In the genomic region with DNA sequence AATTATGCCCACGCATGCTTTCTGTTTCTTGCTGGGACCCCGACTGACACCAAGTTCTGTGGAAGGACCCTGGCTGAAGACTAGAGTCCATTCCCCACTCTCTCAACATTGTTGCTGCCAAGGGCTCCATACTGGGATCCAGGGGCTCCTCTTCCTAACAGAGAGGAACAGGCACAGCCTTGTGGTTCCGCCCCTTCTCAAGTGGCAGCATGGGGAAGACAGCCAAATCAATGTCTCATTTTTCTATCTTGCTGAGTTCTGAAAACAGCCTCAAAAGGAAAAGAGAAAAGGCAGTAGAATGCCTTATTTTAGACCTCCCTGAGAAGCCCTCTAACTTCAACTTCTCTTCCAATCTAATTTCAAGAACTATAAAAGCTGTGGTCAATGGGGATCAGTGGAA, we compare ENCODE assay signal across 24 cellular contexts. TPM values are rescaled to one million over a fixed set of nuclear protein-coding genes. Genes with fewer than 3 reads are reported as not detected.
DNase-seq lines count a peak whose midpoint lies in the region; ATAC-seq and TF ChIP-seq lines count a peak whose summit lies in the region.
"Had no signal": no experiment of that assay in that cellular context is flagged by ENCODE, and none has a peak within 500 bp of the region (broad histone marks: within the 10 kb centered on the region; RNA-seq: fewer than 3 reads in every experiment).

No MANE protein-coding gene starts in this region.

- H3K27me3 ChIP-seq in skeletal muscle satellite cell (ENCODE audit: control insufficient read depth, insufficient read depth, low read length): no peaks in the 10 kb centered on the region
- H3K27me3 ChIP-seq: BLaER1 treated with 17β-estradiol and CSF1 and Interleukin-3, amounts not matched to agents 10 nM and 100 nM; upper lobe of right lung had no signal

- no peak overlapping the region for H3K4me3 Mint-ChIP-seq in glutamatergic neuron (ENCODE audit: unreplicated experiment)
- H3K4me3 Mint-ChIP-seq: activated CD4-positive, alpha-beta T cell treated with anti-CD3 and anti-CD28 coated beads, Interleukin-2, amount 10 ng/mL, durations not matched to agents 7 days and 5 days; central memory CD8-positive, alpha-beta T cell; effector memory CD8-positive, alpha-beta T cell; immature natural killer cell; stimulated activated naive CD8-positive, alpha-beta T cell treated with anti-CD3 and anti-CD28 coated beads, Interleukin-15, Interleukin-2, amounts not matched to agents 100 ng/mL and 50 ng/mL, for 24 hours; T-cell had no signal

- ATAC-seq in SK-N-SH treated with all-trans-retinoic acid at 6 μM for 48 hours: peak; percentile 76
- ATAC-seq in HG03135 (IDR thresholded peaks at IDR 0.05; ENCODE audit: unreplicated experiment): no peak
- ATAC-seq: effector memory CD8-positive, alpha-beta T cell; Right ventricle myocardium inferior; sciatic nerve; T-cell had no signal

- peaks cover 36% of the 10 kb centered on the region for H3K4me1 ChIP-seq in skeletal muscle satellite cell (ENCODE audit: control insufficient read depth, insufficient read depth, low read length)
- H3K4me1 ChIP-seq: BLaER1 treated with 17β-estradiol and CSF1 and Interleukin-3, amounts not matched to agents 10 nM and 100 nM had no signal

- H3K9me3 ChIP-seq in skeletal muscle satellite cell (replicated peaks; ENCODE audit: low read length): no peaks in the 10 kb centered on the region
- H3K9me3 ChIP-seq: BLaER1 treated with 17β-estradiol and CSF1 and Interleukin-3, amounts not matched to agents 10 nM and 100 nM; upper lobe of right lung had no signal

- DNase-seq in NCI-H2107 treated with DMSO at 0.1 percent for 48 hours (lab: John Stamatoyannopoulos, UW; ENCODE audit: unreplicated experiment) (peak; percentile 5), NCI-H2107 (lab: John Stamatoyannopoulos, UW) (no peak), fibroblast of mammary gland (ENCODE audit: low read depth) (peak; percentile 19), glutamatergic neuron (no peak), GM19238 (ENCODE audit: insufficient read length, low spot score) (no peak)
- DNase-seq: activated CD4-positive, alpha-beta T cell treated with anti-CD3 and anti-CD28 coated beads, Interleukin-2, amount 10 ng/mL, durations not matched to agents 7 days and 5 days; activated effector memory CD4-positive, alpha-beta T cell treated with anti-CD3 and anti-CD28 coated beads, Interleukin-2, amount 50 U/mL, for 16 hours; amygdala; effector memory CD8-positive, alpha-beta T cell; immature natural killer cell; NCI-H146; NCI-H510A treated with DMSO at 0.1 percent for 48 hours; occipital lobe; stimulated activated CD4-positive, alpha-beta T cell treated with anti-CD3 and anti-CD28 coated beads, Interleukin-2, amount 100 ng/mL, for 24 hours; T-cell; upper lobe of right lung had no signal

- H3K36me3 Mint-ChIP-seq in glutamatergic neuron (ENCODE audit: unreplicated experiment): peaks cover 4% of the 10 kb centered on the region
- H3K36me3 Mint-ChIP-seq: immature natural killer cell, T-cell had no signal

- TF ChIP-seq CTCF in fibroblast of mammary gland (conservative IDR thresholded peaks at IDR 0.05; ENCODE audit: control insufficient read depth, insufficient read depth, low read depth, low read length): no peak
- TF ChIP-seq CTCF in glutamatergic neuron (IDR thresholded peaks at IDR 0.05; ENCODE audit: partially characterized antibody, unreplicated experiment): no peak

- no peak overlapping the region for H3K27ac Mint-ChIP-seq in glutamatergic neuron (ENCODE audit: unreplicated experiment)
- H3K27ac Mint-ChIP-seq: activated CD4-positive, alpha-beta T cell treated with anti-CD3 and anti-CD28 coated beads, Interleukin-2, amount 10 ng/mL, durations not matched to agents 7 days and 5 days; effector memory CD8-positive, alpha-beta T cell; immature natural killer cell; stimulated activated naive CD8-positive, alpha-beta T cell treated with anti-CD3 and anti-CD28 coated beads, Interleukin-15, Interleukin-2, amounts not matched to agents 100 ng/mL and 50 ng/mL, for 24 hours; T-cell had no signal

- no peaks in the 10 kb centered on the region for H3K4me1 Mint-ChIP-seq in glutamatergic neuron (ENCODE audit: low read depth, unreplicated experiment)
- H3K4me1 Mint-ChIP-seq: activated CD4-positive, alpha-beta T cell treated with anti-CD3 and anti-CD28 coated beads, Interleukin-2, amount 10 ng/mL, durations not matched to agents 7 days and 5 days; central memory CD8-positive, alpha-beta T cell; immature natural killer cell; T-cell had no signal

- H3K36me3 ChIP-seq in skeletal muscle satellite cell (ENCODE audit: insufficient read depth, low read length): no peaks in the 10 kb centered on the region
- H3K36me3 ChIP-seq: BLaER1 treated with 17β-estradiol and CSF1 and Interleukin-3, amounts not matched to agents 10 nM and 100 nM; upper lobe of right lung had no signal

- H3K4me3 ChIP-seq in fibroblast of mammary gland (ENCODE audit: control insufficient read depth, low read depth, low read length) (no peak overlapping the region), skeletal muscle satellite cell (ENCODE audit: low read length) (no peak overlapping the region)
- H3K4me3 ChIP-seq: BLaER1 treated with 17β-estradiol and CSF1 and Interleukin-3, amounts not matched to agents 10 nM and 100 nM; upper lobe of right lung had no signal

- peaks cover 1% of the 10 kb centered on the region for H3K27me3 Mint-ChIP-seq in glutamatergic neuron (ENCODE audit: unreplicated experiment)

- H3K4me2 ChIP-seq in skeletal muscle satellite cell (ENCODE audit: low read length): peak overlapping the region; percentile 47
- H3K4me2 ChIP-seq: BLaER1 treated with 17β-estradiol and CSF1 and Interleukin-3, amounts not matched to agents 10 nM and 100 nM had no signal

- peak overlapping the region; percentile 28 for H3K9ac ChIP-seq in skeletal muscle satellite cell (ENCODE audit: low read depth, low read length)
- H3K9ac ChIP-seq: BLaER1 treated with 17β-estradiol and CSF1 and Interleukin-3, amounts not matched to agents 10 nM and 100 nM had no signal

- no peaks in the 10 kb centered on the region for H3K9me3 Mint-ChIP-seq in glutamatergic neuron (ENCODE audit: unreplicated experiment)
- H3K9me3 Mint-ChIP-seq: activated CD4-positive, alpha-beta T cell treated with anti-CD3 and anti-CD28 coated beads, Interleukin-2, amount 10 ng/mL, durations not matched to agents 7 days and 5 days; central memory CD8-positive, alpha-beta T cell; effector memory CD8-positive, alpha-beta T cell; immature natural killer cell; stimulated activated naive CD8-positive, alpha-beta T cell treated with anti-CD3 and anti-CD28 coated beads, Interleukin-15, Interleukin-2, amounts not matched to agents 100 ng/mL and 50 ng/mL, for 24 hours; T-cell had no signal

TF ChIP-seq in SK-N-SH treated with all-trans-retinoic acid at 6 μM for 48 hours, 23 proteins besides CTCF, POLR2A, EP300 and RAD21:
- TF ChIP-seq, protein P1, sequence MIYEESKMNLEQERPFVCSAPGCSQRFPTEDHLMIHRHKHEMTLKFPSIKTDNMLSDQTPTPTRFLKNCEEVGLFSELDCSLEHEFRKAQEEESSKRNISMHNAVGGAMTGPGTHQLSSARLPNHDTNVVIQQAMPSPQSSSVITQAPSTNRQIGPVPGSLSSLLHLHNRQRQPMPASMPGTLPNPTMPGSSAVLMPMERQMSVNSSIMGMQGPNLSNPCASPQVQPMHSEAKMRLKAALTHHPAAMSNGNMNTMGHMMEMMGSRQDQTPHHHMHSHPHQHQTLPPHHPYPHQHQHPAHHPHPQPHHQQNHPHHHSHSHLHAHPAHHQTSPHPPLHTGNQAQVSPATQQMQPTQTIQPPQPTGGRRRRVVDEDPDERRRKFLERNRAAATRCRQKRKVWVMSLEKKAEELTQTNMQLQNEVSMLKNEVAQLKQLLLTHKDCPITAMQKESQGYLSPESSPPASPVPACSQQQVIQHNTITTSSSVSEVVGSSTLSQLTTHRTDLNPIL (CRISPR knock-in tag; IDR thresholded peaks at IDR 0.05; ENCODE audit: low read depth): no peak
- TF ChIP-seq TCF4 (CRISPR knock-in tag; IDR thresholded peaks at IDR 0.05; ENCODE audit: borderline replicate concordance) (no peak), ZNF565 (CRISPR knock-in tag; conservative IDR thresholded peaks at IDR 0.05; ENCODE audit: low read depth) (no peak), PPARA (CRISPR knock-in tag; IDR thresholded peaks at IDR 0.05; ENCODE audit: borderline replicate concordance) (no peak)

RNA-seq across cellular contexts. Expression of a gene that starts 23.7 kb away (rescaled TPM):
- total RNA-seq in skeletal muscle satellite cell (2012; rRNA removed): 227 and 312 TPM in 2 replicates
- 326 TPM for total RNA-seq in glutamatergic neuron (ENCODE audit: unreplicated experiment)
- total RNA-seq: activated CD4-positive, alpha-beta T cell treated with anti-CD3 and anti-CD28 coated beads, Interleukin-2, amount 10 ng/mL, durations not matched to agents 7 days and 5 days had no signal

Comparison
In these comparisons a context has a peak if more than half of its experiments do, and no peak if none do; other contexts are left out.
1. DNase-seq: peak in NCI-H2107 treated with DMSO at 0.1 percent for 48 hours (single experiment) and fibroblast of mammary gland (single experiment); none in NCI-H2107 (single experiment), glutamatergic neuron (single experiment) and GM19238 (single experiment).